ENCODE assay signal across 8 cellular contexts in genomic region chr14:106373658-106373968, GRCh38.
DNase-seq lines count a peak whose midpoint lies in the region; ATAC-seq and TF ChIP-seq lines count a peak whose summit lies in the region.
"Not testable (repeated sequence)": the region's sequence is repeated elsewhere in the genome, so short reads cannot be mapped to it uniquely, and the experiment has no call there.

No MANE protein-coding gene starts in this region.

- not testable (repeated sequence) for H3K27me3 ChIP-seq in CD4-positive, alpha-beta T cell (ENCODE audit: control insufficient read depth, insufficient read depth, low read length); OCI-LY3 (ENCODE audit: low read depth, low read length)

- POLR2A ChIA-PET in CD4-positive, alpha-beta T cell (lab: Charles Lee); activated naive CD8-positive, alpha-beta T cell treated with anti-CD3 and anti-CD28 coated beads, Interleukin-2, amount 10 ng/mL, durations not matched to agents 7 days and 5 days (lab: Charles Lee): not testable (repeated sequence)

- TF ChIP-seq CTCF in CD4-positive, alpha-beta T cell (IDR thresholded peaks at IDR 0.05): peak; percentile 55
- TF ChIP-seq CTCF in GM12864 (IDR thresholded peaks at IDR 0.05; ENCODE audit: low read depth, low read length, missing control alignments); OCI-LY3 (IDR thresholded peaks at IDR 0.05; ENCODE audit: low read depth, low read length): not testable (repeated sequence)
- TF ChIP-seq CTCF in VCaP (conservative IDR thresholded peaks at IDR 0.05): peak; percentile 67

- ATAC-seq in CD4-positive, alpha-beta T cell (ENCODE audit: poor library complexity); activated T-cell treated with anti-CD3 and anti-CD28 coated beads, Interleukin-2, amount 50 U/mL, for 4 hours; activated naive CD8-positive, alpha-beta T cell treated with anti-CD3 and anti-CD28 coated beads, Interleukin-2, amount 10 ng/mL, durations not matched to agents 7 days and 5 days (ENCODE audit: low read depth); naive B cell (ENCODE audit: low read depth in 2 of 2); stimulated activated naive CD8-positive, alpha-beta T cell treated with anti-CD3 and anti-CD28 coated beads, Interleukin-15, amount 100 ng/mL, for 72 hours: not testable (repeated sequence)

- not testable (repeated sequence) for H3K27ac Mint-ChIP-seq in CD4-positive, alpha-beta T cell; activated naive CD8-positive, alpha-beta T cell treated with anti-CD3 and anti-CD28 coated beads, Interleukin-2, amount 10 ng/mL, durations not matched to agents 7 days and 5 days
- peak overlapping the region in 4 of 6 donors; percentile 15 to 77 (median 57) for H3K27ac Mint-ChIP-seq in naive B cell
- H3K27ac Mint-ChIP-seq in stimulated activated naive CD8-positive, alpha-beta T cell treated with anti-CD3 and anti-CD28 coated beads, Interleukin-15, amount 100 ng/mL, for 72 hours: peak overlapping the region in 1 of 2 donors; percentile 81

- intact Hi-C loops in CD4-positive, alpha-beta T cell (cut with DNase I, micrococcal nuclease): loop anchor here in 1 of 2 experiments (5.0 kb wide), 1 partner anchor 86 kb away; no protein-coding TSS in a partner anchor

- H3K27ac ChIP-seq in CD4-positive, alpha-beta T cell (ENCODE audit: low read depth, low read length); VCaP: not testable (repeated sequence)
- H3K27ac ChIP-seq in OCI-LY3 (ENCODE audit: low read length): peak overlapping the region; percentile 48

- not testable (repeated sequence) for H3K9me3 ChIP-seq in CD4-positive, alpha-beta T cell (ENCODE audit: control insufficient read depth, low read length); OCI-LY3 (ENCODE audit: insufficient read depth, low read length)

- H3K4me1 ChIP-seq in OCI-LY3 (ENCODE audit: low read length): peaks cover 14% of the 10 kb centered on the region

- DNase-seq in CD4-positive, alpha-beta T cell; GM12864 (ENCODE audit: low read depth); activated T-cell treated with anti-CD3 and anti-CD28 coated beads, Interleukin-2, amount 50 U/mL, for 4 hours; activated naive CD8-positive, alpha-beta T cell treated with anti-CD3 and anti-CD28 coated beads, Interleukin-2, amount 10 ng/mL, durations not matched to agents 7 days and 5 days; naive B cell; stimulated activated naive CD8-positive, alpha-beta T cell treated with anti-CD3 and anti-CD28 coated beads, Interleukin-15, amount 100 ng/mL, for 72 hours: not testable (repeated sequence)

- H3K36me3 ChIP-seq in OCI-LY3 (replicated peaks; ENCODE audit: low read depth, low read length): not testable (repeated sequence)

- H3K4me3 ChIP-seq in GM12864 (ENCODE audit: low read depth, low read length) (peak overlapping the region; percentile 47), OCI-LY3 (ENCODE audit: low read length) (peak overlapping the region; percentile 43)

- 0 out of 2 replicates have a peak overlapping the region, but pooled peaks have one; percentile 32 for H3K9ac ChIP-seq in OCI-LY3 (ENCODE audit: low read length)

- H3K27me3 Mint-ChIP-seq in CD4-positive, alpha-beta T cell; naive B cell: not testable (repeated sequence)
- peaks cover 24% of the 10 kb centered on the region for H3K27me3 Mint-ChIP-seq in activated T-cell treated with anti-CD3 and anti-CD28 coated beads, Interleukin-2, amount 50 U/mL, for 4 hours (ENCODE audit: low read depth)
- peaks cover 11% of the 10 kb centered on the region for H3K27me3 Mint-ChIP-seq in activated naive CD8-positive, alpha-beta T cell treated with anti-CD3 and anti-CD28 coated beads, Interleukin-2, amount 10 ng/mL, durations not matched to agents 7 days and 5 days
- peaks cover 50% of the 10 kb centered on the region for H3K27me3 Mint-ChIP-seq in stimulated activated naive CD8-positive, alpha-beta T cell treated with anti-CD3 and anti-CD28 coated beads, Interleukin-15, amount 100 ng/mL, for 72 hours

- H3K79me2 ChIP-seq in OCI-LY3 (ENCODE audit: low read length): peaks cover 15% of the 10 kb centered on the region

- not testable (repeated sequence) for H3K36me3 Mint-ChIP-seq in CD4-positive, alpha-beta T cell (ENCODE audit: low read depth); activated T-cell treated with anti-CD3 and anti-CD28 coated beads, Interleukin-2, amount 50 U/mL, for 4 hours (ENCODE audit: insufficient read depth); activated naive CD8-positive, alpha-beta T cell treated with anti-CD3 and anti-CD28 coated beads, Interleukin-2, amount 10 ng/mL, durations not matched to agents 7 days and 5 days; naive B cell

- peaks cover 24% of the 10 kb centered on the region for H3K4me1 Mint-ChIP-seq in CD4-positive, alpha-beta T cell (ENCODE audit: low read depth)
- peaks cover 20% of the 10 kb centered on the region for H3K4me1 Mint-ChIP-seq in activated T-cell treated with anti-CD3 and anti-CD28 coated beads, Interleukin-2, amount 50 U/mL, for 4 hours (ENCODE audit: low read depth)
- H3K4me1 Mint-ChIP-seq in activated naive CD8-positive, alpha-beta T cell treated with anti-CD3 and anti-CD28 coated beads, Interleukin-2, amount 10 ng/mL, durations not matched to agents 7 days and 5 days: peaks cover 23% of the 10 kb centered on the region
- H3K4me1 Mint-ChIP-seq in naive B cell: peaks cover 15 to 22% (median 17%) of the 10 kb centered on the region in 3 donors
- peaks cover 24% of the 10 kb centered on the region for H3K4me1 Mint-ChIP-seq in stimulated activated naive CD8-positive, alpha-beta T cell treated with anti-CD3 and anti-CD28 coated beads, Interleukin-15, amount 100 ng/mL, for 72 hours

- H3K4me3 Mint-ChIP-seq in CD4-positive, alpha-beta T cell: not testable (repeated sequence)
- H3K4me3 Mint-ChIP-seq in activated T-cell treated with anti-CD3 and anti-CD28 coated beads, Interleukin-2, amount 50 U/mL, for 4 hours: peak overlapping the region; percentile 62
- H3K4me3 Mint-ChIP-seq in activated naive CD8-positive, alpha-beta T cell treated with anti-CD3 and anti-CD28 coated beads, Interleukin-2, amount 10 ng/mL, durations not matched to agents 7 days and 5 days: peak overlapping the region; percentile 52
- peak overlapping the region; percentile 31 to 85 (median 66) for H3K4me3 Mint-ChIP-seq in naive B cell
- H3K4me3 Mint-ChIP-seq in stimulated activated naive CD8-positive, alpha-beta T cell treated with anti-CD3 and anti-CD28 coated beads, Interleukin-15, amount 100 ng/mL, for 72 hours: peak overlapping the region; percentile 56 to 75

- not testable (repeated sequence) for H2AFZ ChIP-seq in OCI-LY3 (ENCODE audit: low read depth, low read length)

- H3K4me2 ChIP-seq in OCI-LY3 (ENCODE audit: low read length): peak overlapping the region; percentile 56

- H3K9me3 Mint-ChIP-seq in CD4-positive, alpha-beta T cell; activated T-cell treated with anti-CD3 and anti-CD28 coated beads, Interleukin-2, amount 50 U/mL, for 4 hours; activated naive CD8-positive, alpha-beta T cell treated with anti-CD3 and anti-CD28 coated beads, Interleukin-2, amount 10 ng/mL, durations not matched to agents 7 days and 5 days; naive B cell; stimulated activated naive CD8-positive, alpha-beta T cell treated with anti-CD3 and anti-CD28 coated beads, Interleukin-15, amount 100 ng/mL, for 72 hours: not testable (repeated sequence)

- CTCF ChIA-PET in CD4-positive, alpha-beta T cell (lab: Charles Lee): interaction anchor here (1.1 to 2.1 kb wide), 6 partner anchors 39 to 97 kb away, joined by 3 to 7 read pairs (median 3); no protein-coding TSS in a partner anchor

- not testable (repeated sequence) for H4K20me1 ChIP-seq in OCI-LY3 (ENCODE audit: insufficient read depth, low read length)
